In genomic region chr3:71972031-71972430, GRCh38 we compare ENCODE assay signal across 13 cellular contexts.
DNase-seq lines count a peak whose midpoint lies in the region; ATAC-seq lines count a peak whose summit lies in the region.
"Had no signal": no experiment of that assay in that cellular context is flagged by ENCODE, and none has a peak within 500 bp of the region (broad histone marks: within the 10 kb centered on the region; RNA-seq: fewer than 3 reads in every experiment).

No MANE protein-coding gene starts in this region.

- peak; percentile 26 for DNase-seq in NCI-H2171 treated with DMSO at 0.1 percent for 48 hours (lab: John Stamatoyannopoulos, UW)
- DNase-seq in NCI-H2171 (lab: John Stamatoyannopoulos, UW) = no peak
- peak; percentile 73 for DNase-seq in NCI-H69 (lab: John Stamatoyannopoulos, UW)
- no peak for DNase-seq in activated effector memory CD4-positive, alpha-beta T cell treated with anti-CD3 and anti-CD28 coated beads, Interleukin-2, amount 50 U/mL, for 16 hours
- DNase-seq in H4 (ENCODE audit: low spot score) = no peak
- DNase-seq in NOMO-1 (lab: John Stamatoyannopoulos, UW; ENCODE audit: unreplicated experiment in 2 of 2) = no peak
- no peak for DNase-seq in effector CD8-positive, alpha-beta T cell (lab: John Stamatoyannopoulos, UW)
- DNase-seq: activated CD8-positive, alpha-beta T cell treated with anti-CD3 and anti-CD28 coated beads, Interleukin-2, amount 10 ng/mL, durations not matched to agents 7 days and 5 days; Calu3; NCI-H1048; right lobe of liver; stimulated activated CD4-positive, alpha-beta T cell treated with anti-CD3 and anti-CD28 coated beads, Interleukin-2, amount 100 ng/mL, for 24 hours had no signal

- peak; percentile 78 for ATAC-seq in esophagus mucosa
- ATAC-seq: activated CD8-positive, alpha-beta T cell treated with anti-CD3 and anti-CD28 coated beads, Interleukin-2, amount 10 ng/mL, durations not matched to agents 7 days and 5 days; right lobe of liver had no signal

Comparison
In these comparisons a context has a peak if more than half of its experiments do, and no peak if none do; other contexts are left out.
1. DNase-seq: peak in NCI-H2171 treated with DMSO at 0.1 percent for 48 hours (single experiment) and NCI-H69 (single experiment); none in NCI-H2171 (single experiment), activated effector memory CD4-positive, alpha-beta T cell treated with anti-CD3 and anti-CD28 coated beads, Interleukin-2, amount 50 U/mL, for 16 hours (single experiment), H4 (single experiment), NOMO-1 (0 of 2) and effector CD8-positive, alpha-beta T cell (single experiment).